Comparison of ENCODE assay signal across 15 cellular contexts in genomic region chr9:115232375-115232774, GRCh38.
DNase-seq lines count a peak whose midpoint lies in the region; ATAC-seq and TF ChIP-seq lines count a peak whose summit lies in the region.
"Had no signal": no experiment of that assay in that cellular context is flagged by ENCODE, and none has a peak within 500 bp of the region (broad histone marks: within the 10 kb centered on the region; RNA-seq: fewer than 3 reads in every experiment).

No MANE protein-coding gene starts in this region.

- CTCF ChIA-PET in Calu3 (lab: Charles Lee): no interaction called here
- CTCF ChIA-PET in IMR-90 (lab: Yijun Ruan, JAX): interaction anchor here (0.7 kb wide), 1 partner anchor 13 kb away, joined by 3 read pairs; no protein-coding TSS in a partner anchor
- CTCF ChIA-PET in CD8-positive, alpha-beta memory T cell (lab: Charles Lee): no interaction called here

- POLR2A ChIA-PET in IMR-90 (lab: Charles Lee; ENCODE audit: unreplicated experiment): no interaction called here
- POLR2A ChIA-PET in CD8-positive, alpha-beta memory T cell (lab: Charles Lee): no interaction called here

- no peak for TF ChIP-seq RAD21 in IMR-90 (IDR thresholded peaks at IDR 0.05; ENCODE audit: low read length)

- peak overlapping the region; percentile 33 for H3K27ac Mint-ChIP-seq in Calu3 (ENCODE audit: unreplicated experiment)
- no peak overlapping the region for H3K27ac Mint-ChIP-seq in CD8-positive, alpha-beta memory T cell
- H3K27ac Mint-ChIP-seq: B cell; CD8-positive, alpha-beta T cell had no signal

- intact Hi-C loops in Calu3 (cut with micrococcal nuclease; ENCODE audit: unreplicated experiment): no loop called here
- intact Hi-C loops in IMR-90 (cut with micrococcal nuclease): no loop called here

- no peak overlapping the region for H4K8ac ChIP-seq in IMR-90 (ENCODE audit: low read depth in 2 of 2, low read length in 2 of 2)

- H4K20me1 ChIP-seq in IMR-90 (ENCODE audit: insufficient read depth, low read length): no peaks in the 10 kb centered on the region
- H4K20me1 ChIP-seq: BLaER1 treated with 17β-estradiol and CSF1 and Interleukin-3, amounts not matched to agents 10 nM and 100 nM had no signal

- no peak overlapping the region for H3K18ac ChIP-seq in IMR-90 (ENCODE audit: low read depth, low read length)

- H3K9ac ChIP-seq in IMR-90 (ENCODE audit: low read depth, low read length): no peak overlapping the region
- H3K9ac ChIP-seq: BLaER1 treated with 17β-estradiol and CSF1 and Interleukin-3, amounts not matched to agents 10 nM and 100 nM had no signal

- no peaks in the 10 kb centered on the region for H3K79me1 ChIP-seq in IMR-90 (ENCODE audit: low read depth in 1 of 2, low read length in 2 of 2)

- no peaks in the 10 kb centered on the region; the same call in 1 of the 2 replicates for H3K9me1 ChIP-seq in IMR-90 (ENCODE audit: insufficient read depth, low read length)

- H3K4me3 Mint-ChIP-seq in Calu3 (ENCODE audit: low read depth, unreplicated experiment): no peak overlapping the region
- H3K4me3 Mint-ChIP-seq in CD8-positive, alpha-beta memory T cell: no peak overlapping the region
- H3K4me3 Mint-ChIP-seq: B cell; CD8-positive, alpha-beta T cell had no signal

- H4K5ac ChIP-seq in IMR-90 (ENCODE audit: low read depth, low read length): no peak overlapping the region

- H3K9me3 ChIP-seq in IMR-90 (ENCODE audit: control insufficient read depth, insufficient read depth, low read length) (no peaks in the 10 kb centered on the region), upper lobe of left lung (no peaks in the 10 kb centered on the region)
- no peaks in the 10 kb centered on the region for H3K9me3 ChIP-seq in CD8-positive, alpha-beta memory T cell (ENCODE audit: low read length)
- H3K9me3 ChIP-seq: BLaER1 treated with 17β-estradiol and CSF1 and Interleukin-3, amounts not matched to agents 10 nM and 100 nM had no signal

- in situ Hi-C loops in IMR-90 (cut with MboI; ENCODE audit: low sequenced_read_pairs): no loop called here

- H3K56ac ChIP-seq in IMR-90 (ENCODE audit: extremely low read depth, insufficient read depth, low read length): no peak overlapping the region

- H3K36me3 ChIP-seq in IMR-90 (ENCODE audit: control insufficient read depth, insufficient read depth, low read length) (no peaks in the 10 kb centered on the region), upper lobe of left lung (no peaks in the 10 kb centered on the region)
- no peaks in the 10 kb centered on the region for H3K36me3 ChIP-seq in CD8-positive, alpha-beta memory T cell (ENCODE audit: insufficient read depth, low read length)
- H3K36me3 ChIP-seq: BLaER1 treated with 17β-estradiol and CSF1 and Interleukin-3, amounts not matched to agents 10 nM and 100 nM had no signal

- H2BK20ac ChIP-seq in IMR-90 (ENCODE audit: low read depth, low read length): no peak overlapping the region

- no peak overlapping the region for H2AFZ ChIP-seq in IMR-90 (replicated peaks; ENCODE audit: low read length, poor library complexity)

- ATAC-seq in IMR-90 (ENCODE audit: low read depth): no peak
- ATAC-seq in esophagus mucosa: peak; percentile 44
- no peak for ATAC-seq in upper lobe of left lung (ENCODE audit: low FRiP score in 2 of 2)
- ATAC-seq: CD8-positive, alpha-beta T cell had no signal

- no peak overlapping the region for H2BK5ac ChIP-seq in IMR-90 (ENCODE audit: low read depth, low read length, poor library complexity, severe bottlenecking)

- H2AK5ac ChIP-seq in IMR-90 (ENCODE audit: low read depth, low read length): no peak overlapping the region

- DNase-seq in NCI-H2196 (lab: John Stamatoyannopoulos, UW; ENCODE audit: unreplicated experiment): peak; percentile 9
- DNase-seq in NCI-H2196 treated with DMSO at 0.1 percent for 48 hours (lab: John Stamatoyannopoulos, UW; ENCODE audit: unreplicated experiment): no peak
- no peak for DNase-seq in Calu3
- no peak for DNase-seq in IMR-90
- no peak for DNase-seq in NCI-H1092 treated with DMSO at 0.1 percent for 48 hours (lab: John Stamatoyannopoulos, UW)
- no peak for DNase-seq in upper lobe of left lung
- DNase-seq in CD8-positive, alpha-beta memory T cell: no peak
- DNase-seq: CD8-positive, alpha-beta T cell; COR-L47; GOT3; H7 had no signal

- H3K27ac ChIP-seq in IMR-90 (ENCODE audit: insufficient read depth, low read length): no peak overlapping the region
- H3K27ac ChIP-seq in upper lobe of left lung: no peak overlapping the region
- H3K27ac ChIP-seq in CD8-positive, alpha-beta memory T cell (ENCODE audit: low read depth, low read length): no peak overlapping the region
- H3K27ac ChIP-seq: 22Rv1; BLaER1 treated with 17β-estradiol and CSF1 and Interleukin-3, amounts not matched to agents 10 nM and 100 nM had no signal

- peaks cover 3% of the 10 kb centered on the region for H3K9me3 Mint-ChIP-seq in Calu3 (ENCODE audit: low read depth, unreplicated experiment)
- no peaks in the 10 kb centered on the region for H3K9me3 Mint-ChIP-seq in CD8-positive, alpha-beta memory T cell
- H3K9me3 Mint-ChIP-seq: CD8-positive, alpha-beta T cell had no signal

- no peaks in the 10 kb centered on the region for H3K27me3 Mint-ChIP-seq in Calu3 (ENCODE audit: unreplicated experiment)
- H3K27me3 Mint-ChIP-seq in CD8-positive, alpha-beta memory T cell: peaks cover 7 to 34% of the 10 kb centered on the region in 2 donors
- H3K27me3 Mint-ChIP-seq: B cell had no signal

- H3K14ac ChIP-seq in IMR-90 (replicated peaks; ENCODE audit: low read depth, low read length): no peak overlapping the region

- TF ChIP-seq POLR2A in IMR-90 (IDR thresholded peaks at IDR 0.05; ENCODE audit: low read depth, low read length) (no peak), upper lobe of left lung (IDR thresholded peaks at IDR 0.05) (no peak)

- no peak overlapping the region for H2AK9ac ChIP-seq in IMR-90 (replicated peaks; ENCODE audit: low read depth, low read length, poor library complexity)

- TF ChIP-seq EP300 in upper lobe of left lung (IDR thresholded peaks at IDR 0.05): no peak

- H3K4me3 ChIP-seq in IMR-90 (ENCODE audit: insufficient read depth, low read depth, low read length) (no peak overlapping the region), upper lobe of left lung (no peak overlapping the region)
- no peak overlapping the region for H3K4me3 ChIP-seq in CD8-positive, alpha-beta memory T cell (ENCODE audit: low read length)
- H3K4me3 ChIP-seq: BLaER1 treated with 17β-estradiol and CSF1 and Interleukin-3, amounts not matched to agents 10 nM and 100 nM had no signal

- peaks cover 6% of the 10 kb centered on the region for H3K27me3 ChIP-seq in IMR-90 (ENCODE audit: control insufficient read depth, insufficient read depth, low read length)
- no peaks in the 10 kb centered on the region for H3K27me3 ChIP-seq in upper lobe of left lung
- no peaks in the 10 kb centered on the region for H3K27me3 ChIP-seq in CD8-positive, alpha-beta memory T cell (ENCODE audit: insufficient read depth, low read length, poor library complexity, severe bottlenecking)
- H3K27me3 ChIP-seq: BLaER1 treated with 17β-estradiol and CSF1 and Interleukin-3, amounts not matched to agents 10 nM and 100 nM had no signal

- peaks cover 4% of the 10 kb centered on the region for H3K36me3 Mint-ChIP-seq in Calu3 (ENCODE audit: insufficient read depth, unreplicated experiment)
- no peaks in the 10 kb centered on the region for H3K36me3 Mint-ChIP-seq in CD8-positive, alpha-beta memory T cell
- H3K36me3 Mint-ChIP-seq: CD8-positive, alpha-beta T cell had no signal

- peak overlapping the region; percentile 44; the same call in 1 of the 2 replicates for H3K4ac ChIP-seq in IMR-90 (ENCODE audit: low read depth, low read length)

- H3K4me1 ChIP-seq in IMR-90 (ENCODE audit: control insufficient read depth, insufficient read depth, low read length): peaks cover 8% of the 10 kb centered on the region
- no peaks in the 10 kb centered on the region for H3K4me1 ChIP-seq in upper lobe of left lung
- no peaks in the 10 kb centered on the region for H3K4me1 ChIP-seq in CD8-positive, alpha-beta memory T cell (ENCODE audit: insufficient read depth, low read length)
- H3K4me1 ChIP-seq: BLaER1 treated with 17β-estradiol and CSF1 and Interleukin-3, amounts not matched to agents 10 nM and 100 nM had no signal

- no peak overlapping the region for H2BK15ac ChIP-seq in IMR-90 (ENCODE audit: low read depth, low read length)

- no peak overlapping the region for H4K91ac ChIP-seq in IMR-90 (ENCODE audit: insufficient read depth, low read depth, low read length)

- no peak overlapping the region for H3K23ac ChIP-seq in IMR-90 (ENCODE audit: low read depth, low read length)

- no peak overlapping the region for H2BK120ac ChIP-seq in IMR-90 (ENCODE audit: low read depth, low read length)

- dilution Hi-C loops in IMR-90 (cut with HindIII; ENCODE audit: low sequenced_read_pairs, unreplicated experiment): no loop called here

- H3K4me1 Mint-ChIP-seq in Calu3 (ENCODE audit: low read depth, unreplicated experiment): peaks cover 30% of the 10 kb centered on the region
- no peaks in the 10 kb centered on the region for H3K4me1 Mint-ChIP-seq in CD8-positive, alpha-beta memory T cell

- H3K4me2 ChIP-seq in IMR-90 (ENCODE audit: low read depth, low read length): no peak overlapping the region
- H3K4me2 ChIP-seq: BLaER1 treated with 17β-estradiol and CSF1 and Interleukin-3, amounts not matched to agents 10 nM and 100 nM had no signal

- TF ChIP-seq CTCF in Calu3 (IDR thresholded peaks at IDR 0.05; ENCODE audit: unreplicated experiment) (no peak), IMR-90 (conservative IDR thresholded peaks at IDR 0.05; ENCODE audit: low read depth, low read length) (no peak), upper lobe of left lung (IDR thresholded peaks at IDR 0.05) (no peak)

- BruUV-seq in Calu3 (replicated peaks; lab: Mats Ljungman, UMichigan) (no TSS peak), IMR-90 (replicated peaks; lab: Mats Ljungman, UMichigan) (no TSS peak)

TF ChIP-seq in IMR-90, 13 proteins besides CTCF, POLR2A, EP300 and RAD21 (continues in another document):
- TF ChIP-seq BHLHE40 (IDR thresholded peaks at IDR 0.05; ENCODE audit: low read depth, low read length) (no peak), CHD1 (IDR thresholded peaks at IDR 0.05; ENCODE audit: low read depth, low read length) (no peak), RFX5 (IDR thresholded peaks at IDR 0.05; ENCODE audit: low read depth, low read length) (no peak), SMC3 (IDR thresholded peaks at IDR 0.05; ENCODE audit: low read depth, low read length) (no peak), FOS (IDR thresholded peaks at IDR 0.05; ENCODE audit: low read depth, low read length) (no peak)
- TF ChIP-seq, protein P1, sequence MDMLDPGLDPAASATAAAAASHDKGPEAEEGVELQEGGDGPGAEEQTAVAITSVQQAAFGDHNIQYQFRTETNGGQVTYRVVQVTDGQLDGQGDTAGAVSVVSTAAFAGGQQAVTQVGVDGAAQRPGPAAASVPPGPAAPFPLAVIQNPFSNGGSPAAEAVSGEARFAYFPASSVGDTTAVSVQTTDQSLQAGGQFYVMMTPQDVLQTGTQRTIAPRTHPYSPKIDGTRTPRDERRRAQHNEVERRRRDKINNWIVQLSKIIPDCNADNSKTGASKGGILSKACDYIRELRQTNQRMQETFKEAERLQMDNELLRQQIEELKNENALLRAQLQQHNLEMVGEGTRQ (IDR thresholded peaks at IDR 0.05; ENCODE audit: low read depth, low read length): no peak
